In the genomic region with DNA sequence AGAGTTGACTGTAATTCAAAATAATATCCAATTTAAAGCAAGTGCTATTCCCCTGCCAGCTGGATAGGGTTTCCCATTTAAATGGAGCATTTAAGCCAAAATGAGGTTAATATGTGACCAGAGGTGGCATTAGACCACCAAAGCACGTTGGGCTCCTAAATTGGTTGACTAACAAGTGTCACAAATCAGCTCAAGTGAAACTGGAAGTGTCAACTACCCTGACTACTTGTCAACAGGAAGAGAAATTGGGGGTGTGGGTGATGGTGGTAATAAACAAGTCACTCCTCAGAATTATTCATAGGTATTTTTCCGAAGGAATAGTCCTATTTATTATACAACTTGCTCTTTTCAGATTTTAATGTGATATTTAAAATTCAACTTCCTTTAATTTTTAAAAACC, we compare ENCODE assay signal across 8 cellular contexts.
"Had no signal": no experiment of that assay in that cellular context is flagged by ENCODE, and none has a peak within 500 bp of the region (broad histone marks: within the 10 kb centered on the region; RNA-seq: fewer than 3 reads in every experiment).

No MANE protein-coding gene starts in this region.

- H3K27ac ChIP-seq: GM23248, HL-60 had no signal

- ATAC-seq: HCT116, HepG2 had no signal

- H3K4me3 ChIP-seq: GM23248, HAP-1 had no signal

- H3K36me3 ChIP-seq: HAP-1 had no signal

- H3K9me3 ChIP-seq: HAP-1 had no signal

- DNase-seq: GM23248, GOT3, H7, HFFc6 had no signal

- H3K4me1 ChIP-seq: HAP-1 had no signal

- H3K9ac ChIP-seq: GM23248 had no signal
